Comparison of ENCODE assay signal across 23 cellular contexts in the genomic region with DNA sequence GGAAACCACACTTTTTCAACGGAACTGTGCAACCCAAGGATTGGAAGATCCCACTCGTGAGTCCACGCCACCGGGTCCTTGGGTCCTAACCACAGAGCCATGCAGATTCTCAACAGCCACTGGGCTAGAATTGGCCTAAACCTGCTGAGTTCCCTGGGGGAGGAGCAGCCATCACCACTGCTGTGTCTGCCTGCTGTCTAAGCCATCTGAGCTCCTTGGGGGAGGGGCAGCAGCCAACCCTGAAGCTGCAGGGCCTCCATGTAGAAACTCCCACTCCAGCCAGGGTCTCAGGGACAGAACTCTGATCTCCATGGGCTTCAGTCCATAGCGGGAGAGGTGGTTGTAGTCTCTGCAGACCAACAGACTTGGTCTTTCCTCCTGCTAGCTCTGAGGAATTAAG.
"Had no signal": no experiment of that assay in that cellular context is flagged by ENCODE, and none has a peak within 500 bp of the region (broad histone marks: within the 10 kb centered on the region; RNA-seq: fewer than 3 reads in every experiment).

No MANE protein-coding gene starts in this region.

- H3K27ac ChIP-seq: colonic mucosa, lower lobe of right lung, parathyroid adenoma, prostate gland, right atrium auricular region, stomach, thyroid gland, vagina had no signal

- H3K9me3 ChIP-seq: colonic mucosa, lower lobe of right lung, prostate gland, thyroid gland, vagina had no signal

- H3K4me1 Mint-ChIP-seq: natural killer cell, neural crest cell had no signal

- H3K4me3 ChIP-seq: colonic mucosa, lower lobe of right lung, prostate gland, right atrium auricular region, smooth muscle cell, stomach, thyroid gland, vagina had no signal

- H3K27me3 Mint-ChIP-seq: dendritic cell treated with granulocyte-macrophage colony-stimulating factor and Interleukin-4, amounts not matched to agents 40 ng/mL and 50 ng/mL, for 4 days had no signal

- ATAC-seq: left cardiac atrium, left ventricle myocardium superior, natural killer cell, sciatic nerve had no signal

- H3K4me1 ChIP-seq: colonic mucosa, lower lobe of right lung, parathyroid adenoma, prostate gland, right atrium auricular region, stomach, thyroid gland, vagina had no signal

- DNase-seq: colonic mucosa; effector CD8-positive, alpha-beta T cell; head of caudate nucleus; left cardiac atrium; left ventricle myocardium superior; lower lobe of right lung; natural killer cell; stimulated activated CD4-positive, alpha-beta T cell treated with anti-CD3 and anti-CD28 coated beads, Interleukin-12 subunit alpha, Interleukin-12 subunit beta, amount 100 ng/mL, for 4 hours; stimulated activated CD4-positive, alpha-beta T cell treated with anti-CD3 and anti-CD28 coated beads, Interleukin-1b, Interleukin-23, amount 100 ng/mL, for 48 hours; stimulated activated CD4-positive, alpha-beta T cell treated with anti-CD3 and anti-CD28 coated beads, Interleukin-4, amount 100 ng/mL, for 1 hour; stimulated activated CD8-positive, alpha-beta memory T cell treated with anti-CD3 and anti-CD28 coated beads, Interleukin-4, amount 100 ng/mL, for 48 hours; stimulated activated naive CD4-positive, alpha-beta T cell treated with Interleukin-2 at 50 U/mL for 16 hours; stomach; thyroid gland; trophoblast cell had no signal

- H3K27me3 ChIP-seq: colonic mucosa, right atrium auricular region, stomach, thyroid gland, vagina had no signal

- H3K27ac Mint-ChIP-seq: dendritic cell treated with granulocyte-macrophage colony-stimulating factor and Interleukin-4, amounts not matched to agents 40 ng/mL and 50 ng/mL, for 4 days; natural killer cell had no signal

- H3K36me3 Mint-ChIP-seq: natural killer cell had no signal

- H3K36me3 ChIP-seq: colonic mucosa, lower lobe of right lung, prostate gland, right atrium auricular region, stomach, thyroid gland, vagina had no signal

- H3K4me3 Mint-ChIP-seq: dendritic cell treated with granulocyte-macrophage colony-stimulating factor and Interleukin-4, amounts not matched to agents 40 ng/mL and 50 ng/mL, for 4 days; natural killer cell; neural crest cell had no signal
